Comparison of ENCODE assay signal across 8 cellular contexts in the genomic region with DNA sequence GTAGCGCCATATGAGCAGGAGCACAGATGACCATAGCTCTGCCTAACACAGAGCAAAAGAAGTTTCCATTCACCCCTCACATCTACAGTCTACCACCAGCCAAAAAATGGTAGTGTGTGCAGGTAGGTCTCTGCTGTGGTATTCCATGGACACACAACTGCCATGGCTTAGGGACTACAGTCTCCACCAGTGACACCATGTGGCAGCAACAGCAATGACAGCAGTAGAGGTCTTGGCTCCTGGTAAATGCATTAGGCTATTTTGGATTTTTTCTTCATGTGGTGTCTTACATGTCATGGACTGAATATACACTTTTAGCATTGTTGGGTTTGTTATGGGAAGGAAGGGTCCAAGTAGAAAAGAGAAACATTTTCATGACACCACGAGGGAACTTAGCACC.
DNase-seq lines count a peak whose midpoint lies in the region; ATAC-seq, FAIRE-seq and TF ChIP-seq lines count a peak whose summit lies in the region.

No MANE protein-coding gene starts in this region.

- H3K27me3 ChIP-seq in HepG2 (ENCODE audit: control insufficient read depth in 1 of 2, insufficient read depth in 2 of 2, low read length in 2 of 2): no peaks in the 10 kb centered on the region; a peak in 1 of 5 replicates

- H3K4me3 ChIP-seq in GM12864 (ENCODE audit: low read depth, low read length): no peak overlapping the region
- H3K4me3 ChIP-seq in HepG2 (replicated peaks in 1 of 3; ENCODE audit: insufficient read depth in 1 of 3, low read depth in 2 of 3, low read length in 3 of 3): no peak overlapping the region

- intact Hi-C loops in HepG2 (cut with micrococcal nuclease; ENCODE audit: unreplicated experiment): no loop called here

- POLR2A ChIA-PET in HEK293T (lab: Yijun Ruan, JAX) (no interaction called here), HepG2 (lab: Yijun Ruan, JAX) (no interaction called here)

- H3K4me2 ChIP-seq in HepG2 (ENCODE audit: low read depth, low read length): no peak overlapping the region

- no peak overlapping the region for H3K27ac Mint-ChIP-seq in activated naive CD4-positive, alpha-beta T cell treated with anti-CD3 and anti-CD28 coated beads, Interleukin-2, amount 50 U/mL, for 72 hours
- no peak overlapping the region for H3K27ac Mint-ChIP-seq in activated T-cell treated with anti-CD3 and anti-CD28 coated beads, Interleukin-2, amount 50 U/mL, for 72 hours

- no peak for TF ChIP-seq EP300 in HepG2 (IDR thresholded peaks at IDR 0.05; ENCODE audit: low read depth in 2 of 2, low read length in 2 of 2)
- TF ChIP-seq EP300 in HepG2 (CRISPR knock-in tag; IDR thresholded peaks at IDR 0.05; ENCODE audit: borderline replicate concordance): no peak

- no peak overlapping the region for H3K27ac ChIP-seq in HepG2 (ENCODE audit: extremely low read length, insufficient read depth, low read length)

- no peaks in the 10 kb centered on the region for H4K20me1 ChIP-seq in HepG2 (ENCODE audit: insufficient read depth, low read length)

- WGBS in HepG2 (ENCODE audit: low lambda C conversion rate): 0% methylated on average over 2 of the region's 2 CpGs

- TF ChIP-seq RAD21 in HepG2 (CRISPR knock-in tag; IDR thresholded peaks at IDR 0.05): no peak

- no peaks in the 10 kb centered on the region for H3K4me1 Mint-ChIP-seq in activated T-cell treated with anti-CD3 and anti-CD28 coated beads, Interleukin-2, amount 50 U/mL, for 72 hours (ENCODE audit: low read depth)

- H3K9me3 Mint-ChIP-seq in activated naive CD4-positive, alpha-beta T cell treated with anti-CD3 and anti-CD28 coated beads, Interleukin-2, amount 50 U/mL, for 72 hours: no peaks in the 10 kb centered on the region
- H3K9me3 Mint-ChIP-seq in activated T-cell treated with anti-CD3 and anti-CD28 coated beads, Interleukin-2, amount 50 U/mL, for 72 hours: no peaks in the 10 kb centered on the region

- H3K27me3 Mint-ChIP-seq in activated T-cell treated with anti-CD3 and anti-CD28 coated beads, Interleukin-2, amount 50 U/mL, for 72 hours (ENCODE audit: low read depth): peaks cover 6% of the 10 kb centered on the region

- DNase-seq in GM12864 (ENCODE audit: low read depth): no peak
- peak; percentile 50 for DNase-seq in HEK293T (ENCODE audit: extremely low spot score)
- peak; percentile 34 for DNase-seq in RKO (ENCODE audit: low spot score)
- peak; percentile 27 for DNase-seq in HepG2 (ENCODE audit: low spot score)
- DNase-seq in cerebellum (ENCODE audit: low spot score): no peak
- no peak for DNase-seq in activated naive CD4-positive, alpha-beta T cell treated with anti-CD3 and anti-CD28 coated beads, Interleukin-2, amount 50 U/mL, for 72 hours (ENCODE audit: low spot score in 2 of 2)
- no peak for DNase-seq in activated T-cell treated with anti-CD3 and anti-CD28 coated beads, Interleukin-2, amount 50 U/mL, for 72 hours

- FAIRE-seq in HepG2 (lab: Jason Lieb, UNC): peak; percentile 76

- H3K4me3 Mint-ChIP-seq in activated T-cell treated with anti-CD3 and anti-CD28 coated beads, Interleukin-2, amount 50 U/mL, for 72 hours: no peak overlapping the region

- TF ChIP-seq POLR2A in HepG2 (IDR thresholded peaks at IDR 0.05; ENCODE audit: insufficient read depth in 1 of 2, low read depth in 2 of 2, low read length in 2 of 2): no peak

- CTCF ChIA-PET in HEK293T (lab: Yijun Ruan, JAX): no interaction called here
- CTCF ChIA-PET in HepG2 (lab: Yijun Ruan, JAX; ENCODE audit: low intra/inter-chr PET ratio, low total read pairs): no interaction called here

- in situ Hi-C loops in HepG2 (cut with HindIII; ENCODE audit: extremely low pct_ligation_motif_present, low pct_unique_long_range_greater_than_20kb): no loop called here

- H3K36me3 ChIP-seq in HepG2 (replicated peaks in 1 of 2; ENCODE audit: control insufficient read depth in 1 of 2, insufficient read depth in 2 of 2, low read length in 2 of 2): no peaks in the 10 kb centered on the region

- peak; percentile 93 for ATAC-seq in HepG2
- no peak for ATAC-seq in activated naive CD4-positive, alpha-beta T cell treated with anti-CD3 and anti-CD28 coated beads, Interleukin-2, amount 50 U/mL, for 72 hours
- no peak for ATAC-seq in activated T-cell treated with anti-CD3 and anti-CD28 coated beads, Interleukin-2, amount 50 U/mL, for 72 hours (replicated peaks in 1 of 2)
- no peak for ATAC-seq in HG03280 (IDR thresholded peaks at IDR 0.05; ENCODE audit: unreplicated experiment)

- no peaks in the 10 kb centered on the region for H3K79me2 ChIP-seq in HepG2 (ENCODE audit: insufficient read depth, low read length)

- BruUV-seq in HepG2 (replicated peaks; lab: Mats Ljungman, UMichigan): no TSS peak

- no peaks in the 10 kb centered on the region for H3K9me3 ChIP-seq in HepG2 (ENCODE audit: low read length)

- TF ChIP-seq CTCF in GM12864 (IDR thresholded peaks at IDR 0.05; ENCODE audit: low read depth, low read length, missing control alignments) (peak; percentile 64), HepG2 (CRISPR knock-in tag; IDR thresholded peaks at IDR 0.05) (peak; percentile 55)

- H2AFZ ChIP-seq in HepG2 (ENCODE audit: low read length): no peak overlapping the region

- H3K9ac ChIP-seq in HepG2 (ENCODE audit: insufficient read depth, low read depth, low read length): no peak overlapping the region

- H3K4me1 ChIP-seq in HepG2 (ENCODE audit: insufficient read depth, low read length): no peaks in the 10 kb centered on the region

- H3K36me3 Mint-ChIP-seq in activated naive CD4-positive, alpha-beta T cell treated with anti-CD3 and anti-CD28 coated beads, Interleukin-2, amount 50 U/mL, for 72 hours: no peaks in the 10 kb centered on the region
- no peaks in the 10 kb centered on the region for H3K36me3 Mint-ChIP-seq in activated T-cell treated with anti-CD3 and anti-CD28 coated beads, Interleukin-2, amount 50 U/mL, for 72 hours (ENCODE audit: insufficient read depth in 2 of 2)

TF ChIP-seq in HEK293T, 16 proteins besides CTCF, POLR2A, EP300 and RAD21:
- TF ChIP-seq SUZ12 (IDR thresholded peaks at IDR 0.05): no peak
- no peak for TF ChIP-seq NFRKB (IDR thresholded peaks at IDR 0.05)
- TF ChIP-seq BHLHE40 (IDR thresholded peaks at IDR 0.05; ENCODE audit: borderline replicate concordance): no peak
- no peak for TF ChIP-seq LEF1 (IDR thresholded peaks at IDR 0.05; ENCODE audit: borderline replicate concordance)
- no peak for TF ChIP-seq ZNF384 (IDR thresholded peaks at IDR 0.05)
- no peak for TF ChIP-seq TARDBP (IDR thresholded peaks at IDR 0.05)
- no peak for TF ChIP-seq L3MBTL2 (conservative IDR thresholded peaks at IDR 0.05)
- no peak for TF ChIP-seq ARNT (IDR thresholded peaks at IDR 0.05)
- no peak for TF ChIP-seq FOXA1 (IDR thresholded peaks at IDR 0.05)
- no peak for TF ChIP-seq ELF4 (IDR thresholded peaks at IDR 0.05)
- no peak for TF ChIP-seq HDGF (IDR thresholded peaks at IDR 0.05; ENCODE audit: borderline replicate concordance)
- no peak for TF ChIP-seq FOXK2 (IDR thresholded peaks at IDR 0.05)

TF ChIP-seq in HepG2, 621 proteins besides CTCF, POLR2A, EP300 and RAD21:
- TF ChIP-seq MBNL3 (CRISPR knock-in tag; conservative IDR thresholded peaks at IDR 0.05) (no peak), SMC3 (IDR thresholded peaks at IDR 0.05; ENCODE audit: low read length) (peak; percentile 22; the same call in 1 of the 2 replicates), FOXA3 (CRISPR knock-in tag; IDR thresholded peaks at IDR 0.05) (no peak), STAG1 (CRISPR knock-in tag; IDR thresholded peaks at IDR 0.05) (peak; percentile 32; the same call in 1 of the 2 replicates)

Comparison
In these comparisons a context has a peak if more than half of its experiments do, and no peak if none do; other contexts are left out.
1. DNase-seq: peak in HEK293T (single experiment), RKO (single experiment) and HepG2 (single experiment); none in GM12864 (single experiment), cerebellum (single experiment), activated naive CD4-positive, alpha-beta T cell treated with anti-CD3 and anti-CD28 coated beads, Interleukin-2, amount 50 U/mL, for 72 hours (0 of 2) and activated T-cell treated with anti-CD3 and anti-CD28 coated beads, Interleukin-2, amount 50 U/mL, for 72 hours (0 of 2).